ENCODE assay signal across 8 cellular contexts in the genomic region with DNA sequence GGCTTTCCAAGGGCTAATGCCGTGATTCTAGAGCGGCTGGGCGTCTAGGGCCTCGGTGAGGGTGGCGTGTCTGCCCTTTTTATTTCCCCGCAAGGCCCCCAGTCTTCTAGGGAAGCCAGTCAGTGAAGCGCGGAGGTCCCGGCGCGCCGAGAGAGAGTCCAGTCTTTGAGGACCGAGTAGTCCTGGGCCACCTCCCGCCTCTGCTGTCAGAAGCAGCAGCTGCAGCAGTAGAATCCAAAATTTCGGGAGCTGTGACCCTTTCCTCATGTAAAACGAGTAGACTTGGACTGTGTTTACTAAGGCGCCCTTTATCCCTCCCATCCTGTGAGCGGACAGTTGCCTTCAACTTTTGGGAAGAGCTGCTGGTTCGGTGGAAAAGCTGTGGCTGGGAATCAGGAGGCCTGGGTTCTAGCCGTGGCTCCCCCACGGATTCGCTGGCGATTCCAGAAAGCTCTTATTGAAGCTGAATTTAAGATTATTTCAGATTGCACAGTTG. TPM values are rescaled to one million over a fixed set of nuclear protein-coding genes. Genes with fewer than 3 reads are reported as not detected.
DNase-seq lines count a peak whose midpoint lies in the region; TF ChIP-seq lines count a peak whose summit lies in the region.
"Not testable (repeated sequence)": the region's sequence is repeated elsewhere in the genome, so short reads cannot be mapped to it uniquely, and the experiment has no call there.

No MANE protein-coding gene starts in this region.

- H3K4me1 ChIP-seq in HAP-1; mammary epithelial cell (ENCODE audit: insufficient read depth, low read length); uterus: not testable (repeated sequence)
- H3K4me1 ChIP-seq in right atrium auricular region (peaks cover 0 to 21% of the 10 kb centered on the region in 2 donors), neutrophil (ENCODE audit: control insufficient read depth in 1 of 2, insufficient read depth in 1 of 2, low read depth in 1 of 2, low read length in 1 of 2) (peaks cover 16 to 18% of the 10 kb centered on the region in 2 experiments)

- H3K36me3 ChIP-seq in HAP-1 (replicated peaks); mammary epithelial cell (ENCODE audit: insufficient read depth, low read length); right atrium auricular region; neutrophil; uterus: not testable (repeated sequence)

- H3K27ac ChIP-seq in HL-60 (replicated peaks) (peak overlapping the region; percentile 92), mammary epithelial cell (ENCODE audit: insufficient read depth, low read depth, low read length) (peak overlapping the region; percentile 84), right atrium auricular region (peak overlapping the region; percentile 92), neutrophil (peak overlapping the region; percentile 95), uterus (peak overlapping the region; percentile 91)

- peak overlapping the region; percentile 79 for H3K9ac ChIP-seq in mammary epithelial cell (ENCODE audit: insufficient read depth, low read length)

- not testable (repeated sequence) for DNase-seq in GM12864 (ENCODE audit: low read depth); mammary epithelial cell; uterus
- DNase-seq in HAP-1 (ENCODE audit: low spot score in 2 of 2) (peak in 1 of 2 experiments; percentile 48), HL-60 (ENCODE audit: low read depth in 1 of 2, low spot score in 1 of 2) (peak in 1 of 2 experiments; percentile 38), SW480 (ENCODE audit: low spot score) (peak; percentile 9), right atrium auricular region (ENCODE audit: low spot score) (peak; percentile 64)

- WGBS in mammary epithelial cell (ENCODE audit: low coverage, missing lambda C conversion rate), result 2% methylated on average over 20 of the region's 23 CpGs

- intact Hi-C loops in mammary epithelial cell (cut with micrococcal nuclease), result loop anchor here (2.0 to 10.0 kb wide), 4 partner anchors 40 to 246 kb away; partner anchors contain the start of gene PAX5
- intact Hi-C loops in uterus (cut with DNase I; ENCODE audit: low total_unique reads), result not testable (repeated sequence)

- H4K20me1 ChIP-seq in mammary epithelial cell (ENCODE audit: insufficient read depth, low read length), result not testable (repeated sequence)

- CTCF ChIA-PET in mammary epithelial cell (lab: Charles Lee; ENCODE audit: low non-redundant PET), result not testable (repeated sequence)

- not testable (repeated sequence) for H3K27me3 ChIP-seq in HAP-1 (ENCODE audit: low read depth); HL-60 (ENCODE audit: insufficient read depth, poor library complexity, severe bottlenecking); mammary epithelial cell (ENCODE audit: insufficient read depth, low read length); right atrium auricular region; neutrophil; uterus

- peak overlapping the region; percentile 96 for H3K4me3 ChIP-seq in GM12864 (ENCODE audit: low read depth, low read length)
- peak overlapping the region; percentile 81 for H3K4me3 ChIP-seq in HAP-1
- H3K4me3 ChIP-seq in HL-60 (replicated peaks; ENCODE audit: insufficient read depth, low read length), result peak overlapping the region; percentile 88
- H3K4me3 ChIP-seq in mammary epithelial cell (replicated peaks in 1 of 3; ENCODE audit: insufficient read depth in 1 of 3, low read depth in 2 of 3, low read length in 3 of 3), result peak overlapping the region; percentile 69 to 99 (median 93)
- peak overlapping the region; percentile 78 to 91 for H3K4me3 ChIP-seq in right atrium auricular region
- H3K4me3 ChIP-seq in neutrophil (ENCODE audit: low read depth in 1 of 2, low read length in 1 of 2), result peak overlapping the region; percentile 75 to 95
- H3K4me3 ChIP-seq in uterus, result peak overlapping the region; percentile 79 to 90

- in situ Hi-C loops in HAP-1 (cut with MboI; ENCODE audit: low sequenced_read_pairs); mammary epithelial cell (cut with MboI; ENCODE audit: low sequenced_read_pairs in 2 of 2): not testable (repeated sequence)

- TF ChIP-seq CTCF in GM12864 (IDR thresholded peaks at IDR 0.05; ENCODE audit: low read depth, low read length, missing control alignments); HL-60 (IDR thresholded peaks at IDR 0.05; ENCODE audit: insufficient read depth, low read length); mammary epithelial cell (conservative IDR thresholded peaks at IDR 0.05 in 1 of 2, IDR thresholded peaks at IDR 0.05 in 1 of 2; ENCODE audit: extremely low read depth in 1 of 2, insufficient read depth in 1 of 2, low read depth in 1 of 2, low read length in 2 of 2); right atrium auricular region (IDR thresholded peaks at IDR 0.05); neutrophil (IDR thresholded peaks at IDR 0.05); uterus (IDR thresholded peaks at IDR 0.05): not testable (repeated sequence)

- H3K9me3 ChIP-seq in HAP-1; mammary epithelial cell (replicated peaks; ENCODE audit: insufficient read depth, low read length); right atrium auricular region; neutrophil; uterus: not testable (repeated sequence)

- peak overlapping the region; percentile 98 for H2AFZ ChIP-seq in mammary epithelial cell (ENCODE audit: low read depth, low read length)

- H3K79me2 ChIP-seq in mammary epithelial cell (ENCODE audit: insufficient read depth, low read length), result peaks cover 55% of the 10 kb centered on the region

- TSS peak; percentile 58 for BruUV-seq in mammary epithelial cell (replicated peaks; lab: Mats Ljungman, UMichigan)

- not testable (repeated sequence) for TF ChIP-seq POLR2A in uterus (IDR thresholded peaks at IDR 0.05)

- dilution Hi-C loops in mammary epithelial cell (cut with HindIII; ENCODE audit: low sequenced_read_pairs), result not testable (repeated sequence)

- H3K4me2 ChIP-seq in mammary epithelial cell (ENCODE audit: insufficient read depth, low read depth, low read length), result peak overlapping the region; percentile 56

RNA-seq across cellular contexts. Expression of gene ZCCHC7, which starts 0.5 kb away (rescaled TPM):
- total RNA-seq in mammary epithelial cell (10 to 100 TPM; 15.8 to 25.5 TPM), right atrium auricular region (1 to 10 TPM; 8.1 to 8.6 TPM), uterus (10 to 100 TPM; 15.6 to 37.4 (median 30.2) TPM)
- 11.5 TPM for polyA plus RNA-seq in mammary epithelial cell
- polyA minus RNA-seq in mammary epithelial cell, result 15.9 TPM
